Comparison of ENCODE assay signal across 8 cellular contexts in the genomic region with DNA sequence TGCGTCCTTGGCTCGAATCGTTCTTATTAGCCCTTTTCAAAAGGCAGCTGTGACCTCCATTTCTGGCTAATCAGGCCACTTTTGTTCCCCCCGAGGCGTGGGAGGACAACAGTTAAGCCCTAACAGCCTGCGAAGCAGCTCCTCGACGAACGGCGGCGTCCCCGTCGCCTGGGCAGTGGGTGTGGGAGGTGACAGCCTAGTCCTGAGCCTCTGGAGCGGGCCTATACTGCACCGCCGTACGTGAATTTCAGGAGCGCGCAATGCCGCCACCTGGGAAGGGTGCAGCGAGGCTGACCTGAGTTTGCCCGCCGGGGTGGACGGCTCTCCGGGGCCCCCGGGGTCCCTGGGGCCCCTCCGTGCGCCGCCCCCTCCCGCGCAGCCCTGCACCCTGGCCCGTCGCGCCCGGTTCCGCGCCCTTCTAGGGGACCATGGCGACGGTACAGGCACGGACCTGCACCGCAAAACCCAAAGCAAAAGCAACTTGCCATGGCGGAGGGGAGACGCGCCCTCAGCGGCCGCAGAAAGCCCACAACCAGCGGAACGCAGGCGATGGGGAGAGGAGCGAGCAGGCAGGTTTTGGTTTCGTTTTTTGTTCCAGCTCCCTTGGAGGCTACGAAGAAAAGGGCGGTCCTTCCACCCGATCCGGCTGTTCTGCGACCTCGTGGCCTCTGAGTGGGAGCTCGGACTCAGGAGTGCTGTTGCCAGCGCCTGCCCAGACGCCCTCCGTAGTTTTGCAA. TPM values are rescaled to one million over a fixed set of nuclear protein-coding genes. Genes with fewer than 3 reads are reported as not detected.
DNase-seq lines count a peak whose midpoint lies in the region; ATAC-seq and TF ChIP-seq lines count a peak whose summit lies in the region.

A gene (minus strand): TSS at position 624 of the 737 bp plus-strand sequence. CDS start 136 bp downstream, at position 488.

- no peaks in the 10 kb centered on the region for H3F3A ChIP-seq in GM23338 (replicated peaks; ENCODE audit: low read depth)

- H3K4me1 ChIP-seq in GM23338 (ENCODE audit: insufficient read depth) (peaks cover 12% of the 10 kb centered on the region), gastroesophageal sphincter (peaks cover 0 to 41% (median 3%) of the 10 kb centered on the region in 3 donors), neutrophil (ENCODE audit: control insufficient read depth in 1 of 2, insufficient read depth in 1 of 2, low read depth in 1 of 2, low read length in 1 of 2) (peaks cover 12 to 15% of the 10 kb centered on the region in 2 experiments)

- H3K27me3 Mint-ChIP-seq in GM23338 (ENCODE audit: insufficient read depth, low read depth, poor library complexity), result peaks cover 10% of the 10 kb centered on the region

- H3K4me3 ChIP-seq in GM23338 (peak within 1 kb of the TSS; percentile 61), gastroesophageal sphincter (peak within 1 kb of the TSS; percentile 96 to 100), neutrophil (ENCODE audit: low read depth in 1 of 2, low read length in 1 of 2) (peak within 1 kb of the TSS; percentile 88 to 90)

- no peaks in the 10 kb centered on the region for H3K9me2 ChIP-seq in GM23338 (ENCODE audit: insufficient read depth)

- H3K9me3 ChIP-seq in gastroesophageal sphincter (no peaks in the 10 kb centered on the region), neutrophil (no peaks in the 10 kb centered on the region)

- TF ChIP-seq EP300 in gastroesophageal sphincter (IDR thresholded peaks at IDR 0.05), result no peak

- H3K27ac ChIP-seq in GM23338 (ENCODE audit: low read depth) (no peak within 1 kb of the TSS), gastroesophageal sphincter (peak within 1 kb of the TSS; percentile 93 to 99 (median 95)), neutrophil (peak within 1 kb of the TSS; percentile 94), substantia nigra (ENCODE audit: low read depth, low read length, poor library complexity, severe bottlenecking) (peak within 1 kb of the TSS; percentile 79)

- peak within 1 kb of the TSS; percentile 80 for H3K27ac Mint-ChIP-seq in GM23338

- peaks cover 3% of the 10 kb centered on the region; the same call in 1 of the 3 replicates for H3K36me3 Mint-ChIP-seq in GM23338 (ENCODE audit: low read depth)

- ATAC-seq in GM23338 (peak; percentile 90), gastroesophageal sphincter (peak; percentile 97)

- H4K20me1 ChIP-seq in GM23338 (replicated peaks; ENCODE audit: insufficient read depth), result no peaks in the 10 kb centered on the region

- H3K27me3 ChIP-seq in GM23338 (ENCODE audit: insufficient read depth) (no peaks in the 10 kb centered on the region), gastroesophageal sphincter (no peaks in the 10 kb centered on the region), neutrophil (no peaks in the 10 kb centered on the region)

- H3K9me3 Mint-ChIP-seq in GM23338, result no peaks in the 10 kb centered on the region

- TF ChIP-seq CTCF in GM23338 (conservative IDR thresholded peaks at IDR 0.05; ENCODE audit: low read depth in 2 of 2), result no peak; a peak in 1 of 4 replicates
- TF ChIP-seq CTCF in gastroesophageal sphincter (IDR thresholded peaks at IDR 0.05), result peak in 2 of 4 experiments; percentile 21 to 23
- peak; percentile 15 for TF ChIP-seq CTCF in neutrophil (IDR thresholded peaks at IDR 0.05)

- H3K36me3 ChIP-seq in GM23338 (ENCODE audit: insufficient read depth) (no peaks in the 10 kb centered on the region), gastroesophageal sphincter (no peaks in the 10 kb centered on the region), neutrophil (no peaks in the 10 kb centered on the region)

- WGBS in gastroesophageal sphincter (ENCODE audit: low coverage in 1 of 2), 2 donors, result 0% methylated on average over 16 of the region's 61 CpGs; no CpG with 5 or more reads in 1 of the 2 donors

- no peaks in the 10 kb centered on the region for H3K79me2 ChIP-seq in GM23338 (replicated peaks; ENCODE audit: insufficient read depth)

- peak within 1 kb of the TSS; percentile 72 for H3K4me3 Mint-ChIP-seq in GM23338

- H3K4me1 Mint-ChIP-seq in GM23338, result peaks cover 32% of the 10 kb centered on the region

- H3K4me2 ChIP-seq in GM23338, result peak within 1 kb of the TSS; percentile 72

- peak in 1 of 2 donors; percentile 37 for TF ChIP-seq POLR2A in gastroesophageal sphincter (IDR thresholded peaks at IDR 0.05)

- peak within 1 kb of the TSS; percentile 48 for H2AFZ ChIP-seq in GM23338

- DNase-seq in ELF-1 (ENCODE audit: low read depth, low spot score), result peak; percentile 85
- DNase-seq in GM23338 (ENCODE audit: low spot score), result peak; percentile 88
- peak; percentile 97 for DNase-seq in LHCN-M2 (ENCODE audit: low read depth)
- DNase-seq in SIG-M5 (lab: John Stamatoyannopoulos, UW), result peak; percentile 20
- DNase-seq in activated naive CD4-positive, alpha-beta T cell treated with Interleukin-2 at 50 U/mL for 16 hours, result peak; percentile 82
- DNase-seq in substantia nigra (lab: John Stamatoyannopoulos, UW), result peak; percentile 18 to 81 (median 58)

TF ChIP-seq in GM23338, 12 proteins besides CTCF, POLR2A, EP300 and RAD21:
- TF ChIP-seq NANOG (IDR thresholded peaks at IDR 0.05; ENCODE audit: borderline replicate concordance) (no peak), CREB1 (CRISPR knock-in tag; IDR thresholded peaks at IDR 0.05; ENCODE audit: low read depth) (no peak), POLR2AphosphoS5 (IDR thresholded peaks at IDR 0.05; ENCODE audit: low read depth) (peak; percentile 59; the same call in 1 of the 2 replicates)
TF ChIP-seq in GM23338: peak in this region for 1.

RNA-seq across cellular contexts. Expression of the gene that starts here (rescaled TPM):
- total RNA-seq in GM23338 (2014; rRNA removed; shearing (Covaris generic)), result 3.2 and 3.4 TPM in 2 replicates
- polyA plus RNA-seq in GM23338 (2016; fragmentation: Nextera tagmentation; extraction: Ambion mirVana), result 2.9 and 3.3 TPM in 2 replicates
- total RNA-seq in LHCN-M2 (2014; rRNA removed) (3.0 and 6.0 TPM in 2 replicates), gastroesophageal sphincter (1 to 10 TPM; 4.3 to 9.5 (median 4.9) TPM)
- polyA plus RNA-seq in LHCN-M2 (2012), result 2.2 TPM

Comparison
In these comparisons a context has a peak if more than half of its experiments do, and no peak if none do; other contexts are left out.
1. DNase-seq: peak in every context shown above with its lines; median percentile 97 in LHCN-M2; 88 in GM23338; 85 in ELF-1; 82 in activated naive CD4-positive, alpha-beta T cell treated with Interleukin-2 at 50 U/mL for 16 hours; 58 in substantia nigra; 20 in SIG-M5.